In the genomic region with DNA sequence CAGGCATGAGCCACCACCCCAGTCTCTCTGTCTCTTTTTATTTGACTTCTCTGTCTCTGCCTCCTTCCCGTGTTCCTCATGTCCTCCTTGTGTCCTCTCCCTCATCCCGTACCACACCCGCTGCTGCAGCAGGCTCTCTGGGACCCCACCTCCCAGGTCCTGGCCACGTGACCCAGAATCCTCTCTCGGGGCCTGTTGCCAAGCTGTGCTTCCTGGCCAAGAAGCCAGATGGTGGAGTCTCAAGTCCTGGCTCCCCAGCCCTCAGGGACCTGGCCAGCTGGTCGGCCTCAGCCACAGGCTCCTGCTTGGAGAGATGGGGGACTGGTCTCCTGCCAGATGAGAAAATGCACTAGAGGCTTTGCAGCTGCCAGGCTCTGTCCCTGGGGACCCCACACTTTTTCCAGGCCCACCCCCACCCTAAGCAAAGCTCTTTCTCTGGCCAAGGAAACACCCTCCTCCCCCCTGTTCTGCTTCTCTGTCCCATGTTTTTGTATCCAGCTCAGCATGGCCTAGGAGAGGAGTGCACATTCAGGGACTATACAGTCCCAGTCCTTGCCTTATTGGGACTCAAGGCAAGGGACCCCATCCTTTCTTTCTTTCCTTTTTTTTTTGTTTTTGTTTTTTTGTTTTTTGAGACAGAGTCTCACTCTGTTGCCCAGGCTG, we compare ENCODE assay signal across 12 cellular contexts. TPM values are rescaled to one million over a fixed set of nuclear protein-coding genes. Genes with fewer than 3 reads are reported as not detected.
DNase-seq lines count a peak whose midpoint lies in the region; ATAC-seq and TF ChIP-seq lines count a peak whose summit lies in the region.
"Had no signal": no experiment of that assay in that cellular context is flagged by ENCODE, and none has a peak within 500 bp of the region (broad histone marks: within the 10 kb centered on the region; RNA-seq: fewer than 3 reads in every experiment).

No MANE protein-coding gene starts in this region.

- H3K4me3 Mint-ChIP-seq in stimulated activated effector memory CD8-positive, alpha-beta T cell treated with anti-CD3 and anti-CD28 coated beads, Interleukin-12 subunit alpha, Interleukin-12 subunit beta, amount 100 ng/mL, for 72 hours: no peak overlapping the region
- no peak overlapping the region for H3K4me3 Mint-ChIP-seq in naive thymus-derived CD8-positive, alpha-beta T cell
- H3K4me3 Mint-ChIP-seq: activated T-helper 1 cell treated with anti-CD3 and anti-CD28 coated beads, Interleukin-12 subunit alpha, Interleukin-12 subunit beta, Interleukin-2, Interleukin-4 antibody, amounts not matched to agents 30 ng/mL and 10 ng/mL and 1 ng/mL, durations not matched to agents 14 hours and 24 hours and 36 hours; neural crest cell had no signal

- intact Hi-C loops in heart left ventricle (cut with DNase I): loop anchor here in 6 of 10 donors (2.0 to 10.0 kb wide), 4 partner anchors 55 to 92 kb away; no protein-coding TSS in a partner anchor

- H2BK120ac ChIP-seq in trophoblast cell (ENCODE audit: insufficient read depth, low read length, poor library complexity): no peak overlapping the region

- in situ Hi-C loops in HAP-1 (cut with MboI; ENCODE audit: low sequenced_read_pairs): no loop called here

- H3K4me3 ChIP-seq in HEK293 (ENCODE audit: low read depth, low read length) (no peak overlapping the region), Peyer's patch (no peak overlapping the region), heart left ventricle (no peak overlapping the region), trophoblast cell (ENCODE audit: low read depth, low read length) (no peak overlapping the region), HAP-1 (no peak overlapping the region)

- DNase-seq in Peyer's patch (peak; percentile 23 to 59 (median 58)), heart left ventricle (peak; percentile 74 to 92 (median 81)), GM10248 (ENCODE audit: extremely low spot score) (no peak), trophoblast cell (no peak), HAP-1 (ENCODE audit: low spot score in 2 of 2) (no peak)
- no peak for DNase-seq in stimulated activated effector memory CD8-positive, alpha-beta T cell treated with anti-CD3 and anti-CD28 coated beads, Interleukin-12 subunit alpha, Interleukin-12 subunit beta, amount 100 ng/mL, for 72 hours (ENCODE audit: low spot score in 2 of 2)
- DNase-seq in naive thymus-derived CD8-positive, alpha-beta T cell: no peak
- DNase-seq: PC-3; stimulated activated CD4-positive, alpha-beta T cell treated with anti-CD3 and anti-CD28 coated beads, Interleukin-4, amount 100 ng/mL, for 24 hours had no signal

- no peak overlapping the region for H4K91ac ChIP-seq in trophoblast cell (ENCODE audit: low read depth, low read length)

- H3K79me2 ChIP-seq in trophoblast cell (ENCODE audit: control insufficient read depth, insufficient read depth, low read length, poor library complexity): no peaks in the 10 kb centered on the region

- H2BK12ac ChIP-seq in trophoblast cell (ENCODE audit: low read length): no peak overlapping the region

- no peaks in the 10 kb centered on the region; a peak in 1 of 3 replicates for H3K36me3 ChIP-seq in HEK293 (ENCODE audit: control insufficient read depth in 2 of 2, insufficient read depth in 1 of 2, low read length in 2 of 2)
- H3K36me3 ChIP-seq in Peyer's patch: no peaks in the 10 kb centered on the region
- no peaks in the 10 kb centered on the region for H3K36me3 ChIP-seq in heart left ventricle
- H3K36me3 ChIP-seq in trophoblast cell (ENCODE audit: control insufficient read depth in 1 of 2, insufficient read depth in 2 of 2, low read length in 2 of 2): no peaks in the 10 kb centered on the region
- no peaks in the 10 kb centered on the region for H3K36me3 ChIP-seq in HAP-1 (replicated peaks)

- H3K36me3 Mint-ChIP-seq in stimulated activated effector memory CD8-positive, alpha-beta T cell treated with anti-CD3 and anti-CD28 coated beads, Interleukin-12 subunit alpha, Interleukin-12 subunit beta, amount 100 ng/mL, for 72 hours: no peaks in the 10 kb centered on the region
- H3K36me3 Mint-ChIP-seq in naive thymus-derived CD8-positive, alpha-beta T cell: peaks cover 0 to 2% (median 0%) of the 10 kb centered on the region in 3 donors

- TF ChIP-seq POLR2A in Peyer's patch (IDR thresholded peaks at IDR 0.05): no peak
- no peak for TF ChIP-seq POLR2A in heart left ventricle (IDR thresholded peaks at IDR 0.05)

- H3K18ac ChIP-seq in trophoblast cell (ENCODE audit: low read length): no peak overlapping the region

- H3K9ac ChIP-seq in trophoblast cell (ENCODE audit: low read length): no peak overlapping the region

- CTCF ChIA-PET in HEK293 (lab: Yijun Ruan, JAX): interaction anchor here (0.5 to 13.9 kb wide), 14 partner anchors 8 to 1792 kb away, joined by 3 to 259 read pairs (median 10); partner anchors contain the start of gene LTBP4
- CTCF ChIA-PET in GM10248 (lab: Yijun Ruan, JAX): interaction anchor here (1.5 to 3.3 kb wide), 3 partner anchors 40 to 92 kb away, joined by 3 to 18 read pairs (median 5); no protein-coding TSS in a partner anchor

- H3K27ac ChIP-seq in HEK293 (ENCODE audit: extremely low read depth, low read depth, low read length) (no peak overlapping the region), Peyer's patch (peak overlapping the region in 1 of 4 donors; percentile 10), heart left ventricle (no peak overlapping the region), trophoblast cell (ENCODE audit: low read depth, low read length) (no peak overlapping the region)

- H4K12ac ChIP-seq in trophoblast cell (ENCODE audit: low read depth, low read length): no peak overlapping the region

- H3K14ac ChIP-seq in trophoblast cell (ENCODE audit: low read length): no peak overlapping the region

- peaks cover 5 to 14% (median 8%) of the 10 kb centered on the region in 5 donors for H3K27me3 Mint-ChIP-seq in naive thymus-derived CD8-positive, alpha-beta T cell

- peak; percentile 42 to 85 (median 82) for ATAC-seq in heart left ventricle
- no peak for ATAC-seq in stimulated activated effector memory CD8-positive, alpha-beta T cell treated with anti-CD3 and anti-CD28 coated beads, Interleukin-12 subunit alpha, Interleukin-12 subunit beta, amount 100 ng/mL, for 72 hours
- no peak for ATAC-seq in naive thymus-derived CD8-positive, alpha-beta T cell
- ATAC-seq: PC-3 had no signal

- H2AK5ac ChIP-seq in trophoblast cell (ENCODE audit: low read length): no peak overlapping the region

- no peaks in the 10 kb centered on the region for H3K9me3 Mint-ChIP-seq in stimulated activated effector memory CD8-positive, alpha-beta T cell treated with anti-CD3 and anti-CD28 coated beads, Interleukin-12 subunit alpha, Interleukin-12 subunit beta, amount 100 ng/mL, for 72 hours
- H3K9me3 Mint-ChIP-seq in naive thymus-derived CD8-positive, alpha-beta T cell: peaks cover 0 to 5% (median 0%) of the 10 kb centered on the region in 9 donors
- H3K9me3 Mint-ChIP-seq: neural crest cell had no signal

- TF ChIP-seq CTCF in HEK293 (tag by site-specific recombination; IDR thresholded peaks at IDR 0.05): no peak
- TF ChIP-seq CTCF in Peyer's patch (IDR thresholded peaks at IDR 0.05): no peak
- TF ChIP-seq CTCF in heart left ventricle (IDR thresholded peaks at IDR 0.05): peak in 1 of 12 donors; percentile 12
- TF ChIP-seq CTCF in GM10248 (IDR thresholded peaks at IDR 0.05; ENCODE audit: control extremely low read depth, extremely low read depth, low read depth, missing control alignments): no peak

- H3K27me3 ChIP-seq in Peyer's patch: no peaks in the 10 kb centered on the region
- H3K27me3 ChIP-seq in heart left ventricle: no peaks in the 10 kb centered on the region
- no peaks in the 10 kb centered on the region for H3K27me3 ChIP-seq in trophoblast cell (ENCODE audit: insufficient read depth, low read length)
- peaks cover 6% of the 10 kb centered on the region; the same call in 1 of the 2 replicates for H3K27me3 ChIP-seq in HAP-1 (ENCODE audit: low read depth)

- peak overlapping the region; percentile 56 for H3K27ac Mint-ChIP-seq in stimulated activated effector memory CD8-positive, alpha-beta T cell treated with anti-CD3 and anti-CD28 coated beads, Interleukin-12 subunit alpha, Interleukin-12 subunit beta, amount 100 ng/mL, for 72 hours
- H3K27ac Mint-ChIP-seq in naive thymus-derived CD8-positive, alpha-beta T cell: peak overlapping the region in 1 of 10 donors; percentile 24
- H3K27ac Mint-ChIP-seq: activated T-helper 1 cell treated with anti-CD3 and anti-CD28 coated beads, Interleukin-12 subunit alpha, Interleukin-12 subunit beta, Interleukin-2, Interleukin-4 antibody, amounts not matched to agents 30 ng/mL and 10 ng/mL and 1 ng/mL, durations not matched to agents 14 hours and 24 hours and 36 hours had no signal

- H3K79me1 ChIP-seq in trophoblast cell (ENCODE audit: low read length): no peaks in the 10 kb centered on the region

- no peak overlapping the region for H2BK5ac ChIP-seq in trophoblast cell (ENCODE audit: low read depth, low read length, poor library complexity)

- POLR2A ChIA-PET in HEK293 (lab: Yijun Ruan, JAX) (interaction anchor here (0.6 to 0.7 kb wide), 2 partner anchors 120 to 207 kb away, joined by 3 to 7 read pairs; no protein-coding TSS in a partner anchor), GM10248 (lab: Yijun Ruan, JAX) (no interaction called here)
- POLR2A ChIA-PET in naive thymus-derived CD8-positive, alpha-beta T cell (lab: Charles Lee): no interaction called here

- H3K4me1 Mint-ChIP-seq in stimulated activated effector memory CD8-positive, alpha-beta T cell treated with anti-CD3 and anti-CD28 coated beads, Interleukin-12 subunit alpha, Interleukin-12 subunit beta, amount 100 ng/mL, for 72 hours: no peaks in the 10 kb centered on the region
- peaks cover 0 to 2% (median 0%) of the 10 kb centered on the region in 4 donors for H3K4me1 Mint-ChIP-seq in naive thymus-derived CD8-positive, alpha-beta T cell
- H3K4me1 Mint-ChIP-seq: neural crest cell had no signal

- H3K4me1 ChIP-seq in HEK293 (ENCODE audit: control insufficient read depth, insufficient read depth, low read length) (peaks cover 4% of the 10 kb centered on the region; the same call in 1 of the 2 replicates), Peyer's patch (no peaks in the 10 kb centered on the region), heart left ventricle (peaks cover 0 to 19% (median 7%) of the 10 kb centered on the region in 12 donors), trophoblast cell (ENCODE audit: control insufficient read depth in 1 of 2, insufficient read depth in 2 of 2, low read length in 2 of 2) (no peaks in the 10 kb centered on the region), HAP-1 (no peaks in the 10 kb centered on the region)

- H3K4ac ChIP-seq in trophoblast cell (ENCODE audit: low read depth, low read length): no peak overlapping the region

- H4K8ac ChIP-seq in trophoblast cell (ENCODE audit: low read depth, low read length): no peak overlapping the region

- WGBS in heart left ventricle, 4 donors: 28 to 46% (median 35%) methylated on average over 6 of the region's 6 CpGs
- WGBS in trophoblast cell (ENCODE audit: extremely low coverage, insufficient coverage, insufficient read length): no CpG with 5 or more reads among the region's 6 CpGs

- no peak overlapping the region for H3K4me2 ChIP-seq in trophoblast cell (ENCODE audit: low read length)

- H3K9me3 ChIP-seq in HEK293 (ENCODE audit: control insufficient read depth, insufficient read depth, low read depth, low read length) (no peaks in the 10 kb centered on the region), Peyer's patch (no peaks in the 10 kb centered on the region), heart left ventricle (peaks cover 0 to 6% (median 0%) of the 10 kb centered on the region in 12 donors), trophoblast cell (ENCODE audit: insufficient read depth, low read depth, low read length) (no peaks in the 10 kb centered on the region), HAP-1 (peaks cover 2% of the 10 kb centered on the region; the same call in 1 of the 2 replicates)

- H2AFZ ChIP-seq in trophoblast cell (ENCODE audit: insufficient read depth, low read length, poor library complexity): no peak overlapping the region

- no peak overlapping the region for H3K23ac ChIP-seq in trophoblast cell (ENCODE audit: low read length)

RNA-seq across cellular contexts. Expression of gene SHKBP1, which starts 34.3 kb away (rescaled TPM):
- total RNA-seq in Peyer's patch (100 to 1,000 TPM in 2 of 4 donors, 10 to 100 TPM in 2; 73.4 to 121 (median 99.9) TPM), heart left ventricle (10 to 100 TPM; 16.4 to 52.8 (median 18.4) TPM)
- 10 to 100 TPM; 23.2 to 37.0 TPM for polyA plus RNA-seq in heart left ventricle
- polyA plus RNA-seq in trophoblast cell (2013): 86.0 and 94.0 TPM in 2 replicates
- 100 to 1,000 TPM; 116 to 122 TPM for total RNA-seq in naive thymus-derived CD8-positive, alpha-beta T cell
- polyA plus RNA-seq in naive thymus-derived CD8-positive, alpha-beta T cell: 10 to 100 TPM; 85.3 to 98.9 (median 89.9) TPM

RNA-seq across cellular contexts. Expression of gene LTBP4, which starts 58.8 kb away (rescaled TPM):
- total RNA-seq in Peyer's patch (100 to 1,000 TPM; 164 to 484 (median 329) TPM), heart left ventricle (100 to 1,000 TPM; 101 to 319 (median 212) TPM)
- polyA plus RNA-seq in heart left ventricle: 100 to 1,000 TPM in 1 of 2 donors, 10 to 100 TPM in 1; 95.0 to 121 TPM
- 93.8 and 98.4 TPM in 2 replicates for polyA plus RNA-seq in trophoblast cell (2013)
- total RNA-seq in naive thymus-derived CD8-positive, alpha-beta T cell: 100 to 1,000 TPM in 1 of 2 experiments, 10 to 100 TPM in 1; 87.7 to 114 TPM
- polyA plus RNA-seq in naive thymus-derived CD8-positive, alpha-beta T cell: 10 to 100 TPM; 13.4 to 27.4 (median 18.0) TPM

Comparison
In these comparisons a context has a peak if more than half of its experiments do, and no peak if none do; other contexts are left out.
1. DNase-seq: peak in Peyer's patch (3 of 3) and heart left ventricle (5 of 5); none in stimulated activated effector memory CD8-positive, alpha-beta T cell treated with anti-CD3 and anti-CD28 coated beads, Interleukin-12 subunit alpha, Interleukin-12 subunit beta, amount 100 ng/mL, for 72 hours (0 of 2), GM10248 (single experiment), trophoblast cell (0 of 2), HAP-1 (0 of 2) and naive thymus-derived CD8-positive, alpha-beta T cell (0 of 10).
2. ATAC-seq: peak in heart left ventricle (4 of 4); none in stimulated activated effector memory CD8-positive, alpha-beta T cell treated with anti-CD3 and anti-CD28 coated beads, Interleukin-12 subunit alpha, Interleukin-12 subunit beta, amount 100 ng/mL, for 72 hours (single experiment) and naive thymus-derived CD8-positive, alpha-beta T cell (0 of 2).